In genomic region chr11:61369372-61370348, GRCh38 we compare ENCODE assay signal across 8 cellular contexts. TPM values are rescaled to one million over a fixed set of nuclear protein-coding genes. Genes with fewer than 3 reads are reported as not detected.
DNase-seq lines count a peak whose midpoint lies in the region; ATAC-seq and TF ChIP-seq lines count a peak whose summit lies in the region.

No MANE protein-coding gene starts in this region.

- no peak for ATAC-seq in GM19328 (IDR thresholded peaks at IDR 0.05; ENCODE audit: unreplicated experiment)

- 48% methylated on average over 9 of the region's 9 CpGs for WGBS in prostate gland

- peak overlapping the region; percentile 96 for H3K27ac ChIP-seq in RWPE1
- H3K27ac ChIP-seq in prostate gland, result peak overlapping the region; percentile 18 to 54

- H3K4me3 ChIP-seq in fibroblast of villous mesenchyme (ENCODE audit: low read depth, low read length), result no peak overlapping the region
- H3K4me3 ChIP-seq in prostate gland, result no peak overlapping the region

- TF ChIP-seq CTCF in RWPE1 (conservative IDR thresholded peaks at IDR 0.05; ENCODE audit: low read depth), result no peak
- no peak for TF ChIP-seq CTCF in fibroblast of villous mesenchyme (IDR thresholded peaks at IDR 0.05; ENCODE audit: insufficient read depth, low read depth, low read length)
- TF ChIP-seq CTCF in prostate gland (IDR thresholded peaks at IDR 0.05), result no peak

- peaks cover 0 to 6% of the 10 kb centered on the region in 2 donors for H3K36me3 ChIP-seq in prostate gland

- peaks cover 13% of the 10 kb centered on the region for H3K4me1 ChIP-seq in prostate gland (replicated peaks)

- CTCF ChIA-PET in RWPE1 (lab: Yijun Ruan, JAX), result interaction anchor here (2.5 kb wide), 1 partner anchor 16 kb away, joined by 17 read pairs; no protein-coding TSS in a partner anchor

- no peaks in the 10 kb centered on the region for H3K9me3 ChIP-seq in prostate gland

- DNase-seq in GM03348 (ENCODE audit: low spot score) (peak; percentile 59), RWPE1 (ENCODE audit: low spot score) (peak; percentile 87), fibroblast of villous mesenchyme (ENCODE audit: low read depth) (peak; percentile 97), prostate gland (ENCODE audit: low spot score) (peak; percentile 81), NAMALWA (ENCODE audit: low spot score) (no peak), NCI-H1417 (lab: John Stamatoyannopoulos, UW) (no peak), NCI-H526 (lab: John Stamatoyannopoulos, UW) (no peak)

- H3K27me3 ChIP-seq in prostate gland (replicated peaks; ENCODE audit: insufficient read depth), result no peaks in the 10 kb centered on the region

- TF ChIP-seq POLR2A in prostate gland (IDR thresholded peaks at IDR 0.05), result no peak

- intact Hi-C loops in prostate gland (cut with DNase I), result no loop called here

- POLR2A ChIA-PET in RWPE1 (lab: Yijun Ruan, JAX; ENCODE audit: low non-redundant PET), result interaction anchor here (0.8 to 0.9 kb wide), 2 partner anchors 9 to 15 kb away, joined by 3 to 5 read pairs; no protein-coding TSS in a partner anchor

RNA-seq across cellular contexts. Expression of gene TMEM138, which starts 7.5 kb away (rescaled TPM):
- total RNA-seq in fibroblast of villous mesenchyme (45.7 and 59.2 TPM in 2 replicates), prostate gland (10 to 100 TPM; 17.9 to 35.4 TPM)

RNA-seq across cellular contexts. Expression of gene CYB561A3, which starts 8.0 kb away (rescaled TPM):
- 124 and 144 TPM in 2 replicates for total RNA-seq in fibroblast of villous mesenchyme
- 10 to 100 TPM; 51.6 to 79.1 TPM for total RNA-seq in prostate gland

RNA-seq across cellular contexts. Expression of gene TMEM216, which starts 22.7 kb away (rescaled TPM):
- total RNA-seq in fibroblast of villous mesenchyme, result 10.6 and 14.2 TPM in 2 replicates
- 10 to 100 TPM; 13.3 to 24.1 TPM for total RNA-seq in prostate gland

RNA-seq across cellular contexts. Expression of gene TKFC, which starts 36.6 kb away (rescaled TPM):
- total RNA-seq in fibroblast of villous mesenchyme (22.9 and 23.7 TPM in 2 replicates), prostate gland (10 to 100 TPM; 52.8 to 79.3 TPM)

RNA-seq across cellular contexts. Expression of gene DDB1, which starts 36.8 kb away (rescaled TPM):
- 252 and 335 TPM in 2 replicates for total RNA-seq in fibroblast of villous mesenchyme
- 100 to 1,000 TPM; 179 to 253 TPM for total RNA-seq in prostate gland

Comparison
In these comparisons a context has a peak if more than half of its experiments do, and no peak if none do; other contexts are left out.
1. DNase-seq: peak in GM03348 (single experiment), RWPE1 (single experiment), fibroblast of villous mesenchyme (single experiment) and prostate gland (single experiment); none in NAMALWA (single experiment), NCI-H1417 (0 of 3) and NCI-H526 (0 of 2).